ENCODE assay signal across 1 cellular context in the genomic region with DNA sequence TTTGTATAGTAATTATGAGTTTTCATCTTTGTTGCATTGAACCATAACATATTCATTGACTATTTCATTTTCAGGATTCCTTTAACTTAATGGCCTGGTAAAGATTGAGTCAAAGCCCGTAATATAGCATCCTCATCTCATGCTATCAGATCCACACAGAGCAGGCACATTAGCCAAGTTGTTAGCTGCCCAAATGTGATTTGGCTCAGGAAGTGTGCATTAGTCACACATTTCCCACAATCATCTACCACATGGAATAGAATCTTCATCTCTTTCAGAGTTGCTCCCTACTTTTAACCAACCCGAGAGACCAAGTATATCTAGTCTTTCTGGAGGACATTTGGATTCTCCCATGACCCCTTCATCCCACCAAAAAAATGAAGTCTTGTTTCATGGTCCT.
TF ChIP-seq lines count a peak whose summit lies in the region.

No MANE protein-coding gene starts in this region.

TF ChIP-seq in HepG2, 621 proteins besides CTCF, POLR2A, EP300 and RAD21:
- TF ChIP-seq MTF1 (CRISPR knock-in tag; IDR thresholded peaks at IDR 0.05) (no peak), ZNF263 (CRISPR knock-in tag; IDR thresholded peaks at IDR 0.05) (no peak), MEIS1 (CRISPR knock-in tag; IDR thresholded peaks at IDR 0.05; ENCODE audit: borderline replicate concordance) (no peak), ZNF761 (CRISPR knock-in tag; conservative IDR thresholded peaks at IDR 0.05) (no peak), ZNF629 (CRISPR knock-in tag; conservative IDR thresholded peaks at IDR 0.05) (no peak)
- TF ChIP-seq, protein P1, sequence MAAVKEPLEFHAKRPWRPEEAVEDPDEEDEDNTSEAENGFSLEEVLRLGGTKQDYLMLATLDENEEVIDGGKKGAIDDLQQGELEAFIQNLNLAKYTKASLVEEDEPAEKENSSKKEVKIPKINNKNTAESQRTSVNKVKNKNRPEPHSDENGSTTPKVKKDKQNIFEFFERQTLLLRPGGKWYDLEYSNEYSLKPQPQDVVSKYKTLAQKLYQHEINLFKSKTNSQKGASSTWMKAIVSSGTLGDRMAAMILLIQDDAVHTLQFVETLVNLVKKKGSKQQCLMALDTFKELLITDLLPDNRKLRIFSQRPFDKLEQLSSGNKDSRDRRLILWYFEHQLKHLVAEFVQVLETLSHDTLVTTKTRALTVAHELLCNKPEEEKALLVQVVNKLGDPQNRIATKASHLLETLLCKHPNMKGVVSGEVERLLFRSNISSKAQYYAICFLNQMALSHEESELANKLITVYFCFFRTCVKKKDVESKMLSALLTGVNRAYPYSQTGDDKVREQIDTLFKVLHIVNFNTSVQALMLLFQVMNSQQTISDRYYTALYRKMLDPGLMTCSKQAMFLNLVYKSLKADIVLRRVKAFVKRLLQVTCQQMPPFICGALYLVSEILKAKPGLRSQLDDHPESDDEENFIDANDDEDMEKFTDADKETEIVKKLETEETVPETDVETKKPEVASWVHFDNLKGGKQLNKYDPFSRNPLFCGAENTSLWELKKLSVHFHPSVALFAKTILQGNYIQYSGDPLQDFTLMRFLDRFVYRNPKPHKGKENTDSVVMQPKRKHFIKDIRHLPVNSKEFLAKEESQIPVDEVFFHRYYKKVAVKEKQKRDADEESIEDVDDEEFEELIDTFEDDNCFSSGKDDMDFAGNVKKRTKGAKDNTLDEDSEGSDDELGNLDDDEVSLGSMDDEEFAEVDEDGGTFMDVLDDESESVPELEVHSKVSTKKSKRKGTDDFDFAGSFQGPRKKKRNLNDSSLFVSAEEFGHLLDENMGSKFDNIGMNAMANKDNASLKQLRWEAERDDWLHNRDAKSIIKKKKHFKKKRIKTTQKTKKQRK (IDR thresholded peaks at IDR 0.05; ENCODE audit: low read length), result no peak
- TF ChIP-seq, protein P2, sequence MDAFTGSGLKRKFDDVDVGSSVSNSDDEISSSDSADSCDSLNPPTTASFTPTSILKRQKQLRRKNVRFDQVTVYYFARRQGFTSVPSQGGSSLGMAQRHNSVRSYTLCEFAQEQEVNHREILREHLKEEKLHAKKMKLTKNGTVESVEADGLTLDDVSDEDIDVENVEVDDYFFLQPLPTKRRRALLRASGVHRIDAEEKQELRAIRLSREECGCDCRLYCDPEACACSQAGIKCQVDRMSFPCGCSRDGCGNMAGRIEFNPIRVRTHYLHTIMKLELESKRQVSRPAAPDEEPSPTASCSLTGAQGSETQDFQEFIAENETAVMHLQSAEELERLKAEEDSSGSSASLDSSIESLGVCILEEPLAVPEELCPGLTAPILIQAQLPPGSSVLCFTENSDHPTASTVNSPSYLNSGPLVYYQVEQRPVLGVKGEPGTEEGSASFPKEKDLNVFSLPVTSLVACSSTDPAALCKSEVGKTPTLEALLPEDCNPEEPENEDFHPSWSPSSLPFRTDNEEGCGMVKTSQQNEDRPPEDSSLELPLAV (CRISPR knock-in tag; conservative IDR thresholded peaks at IDR 0.05; ENCODE audit: low read depth), result no peak
- TF ChIP-seq, protein P3, sequence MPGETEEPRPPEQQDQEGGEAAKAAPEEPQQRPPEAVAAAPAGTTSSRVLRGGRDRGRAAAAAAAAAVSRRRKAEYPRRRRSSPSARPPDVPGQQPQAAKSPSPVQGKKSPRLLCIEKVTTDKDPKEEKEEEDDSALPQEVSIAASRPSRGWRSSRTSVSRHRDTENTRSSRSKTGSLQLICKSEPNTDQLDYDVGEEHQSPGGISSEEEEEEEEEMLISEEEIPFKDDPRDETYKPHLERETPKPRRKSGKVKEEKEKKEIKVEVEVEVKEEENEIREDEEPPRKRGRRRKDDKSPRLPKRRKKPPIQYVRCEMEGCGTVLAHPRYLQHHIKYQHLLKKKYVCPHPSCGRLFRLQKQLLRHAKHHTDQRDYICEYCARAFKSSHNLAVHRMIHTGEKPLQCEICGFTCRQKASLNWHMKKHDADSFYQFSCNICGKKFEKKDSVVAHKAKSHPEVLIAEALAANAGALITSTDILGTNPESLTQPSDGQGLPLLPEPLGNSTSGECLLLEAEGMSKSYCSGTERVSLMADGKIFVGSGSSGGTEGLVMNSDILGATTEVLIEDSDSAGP (CRISPR knock-in tag; IDR thresholded peaks at IDR 0.05; ENCODE audit: borderline replicate concordance), result no peak
- TF ChIP-seq, protein P4, sequence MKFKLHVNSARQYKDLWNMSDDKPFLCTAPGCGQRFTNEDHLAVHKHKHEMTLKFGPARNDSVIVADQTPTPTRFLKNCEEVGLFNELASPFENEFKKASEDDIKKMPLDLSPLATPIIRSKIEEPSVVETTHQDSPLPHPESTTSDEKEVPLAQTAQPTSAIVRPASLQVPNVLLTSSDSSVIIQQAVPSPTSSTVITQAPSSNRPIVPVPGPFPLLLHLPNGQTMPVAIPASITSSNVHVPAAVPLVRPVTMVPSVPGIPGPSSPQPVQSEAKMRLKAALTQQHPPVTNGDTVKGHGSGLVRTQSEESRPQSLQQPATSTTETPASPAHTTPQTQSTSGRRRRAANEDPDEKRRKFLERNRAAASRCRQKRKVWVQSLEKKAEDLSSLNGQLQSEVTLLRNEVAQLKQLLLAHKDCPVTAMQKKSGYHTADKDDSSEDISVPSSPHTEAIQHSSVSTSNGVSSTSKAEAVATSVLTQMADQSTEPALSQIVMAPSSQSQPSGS (CRISPR knock-in tag; IDR thresholded peaks at IDR 0.05), result no peak
- TF ChIP-seq, protein P5, sequence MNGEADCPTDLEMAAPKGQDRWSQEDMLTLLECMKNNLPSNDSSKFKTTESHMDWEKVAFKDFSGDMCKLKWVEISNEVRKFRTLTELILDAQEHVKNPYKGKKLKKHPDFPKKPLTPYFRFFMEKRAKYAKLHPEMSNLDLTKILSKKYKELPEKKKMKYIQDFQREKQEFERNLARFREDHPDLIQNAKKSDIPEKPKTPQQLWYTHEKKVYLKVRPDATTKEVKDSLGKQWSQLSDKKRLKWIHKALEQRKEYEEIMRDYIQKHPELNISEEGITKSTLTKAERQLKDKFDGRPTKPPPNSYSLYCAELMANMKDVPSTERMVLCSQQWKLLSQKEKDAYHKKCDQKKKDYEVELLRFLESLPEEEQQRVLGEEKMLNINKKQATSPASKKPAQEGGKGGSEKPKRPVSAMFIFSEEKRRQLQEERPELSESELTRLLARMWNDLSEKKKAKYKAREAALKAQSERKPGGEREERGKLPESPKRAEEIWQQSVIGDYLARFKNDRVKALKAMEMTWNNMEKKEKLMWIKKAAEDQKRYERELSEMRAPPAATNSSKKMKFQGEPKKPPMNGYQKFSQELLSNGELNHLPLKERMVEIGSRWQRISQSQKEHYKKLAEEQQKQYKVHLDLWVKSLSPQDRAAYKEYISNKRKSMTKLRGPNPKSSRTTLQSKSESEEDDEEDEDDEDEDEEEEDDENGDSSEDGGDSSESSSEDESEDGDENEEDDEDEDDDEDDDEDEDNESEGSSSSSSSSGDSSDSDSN (CRISPR knock-in tag; IDR thresholded peaks at IDR 0.05), result no peak
- TF ChIP-seq, protein P6, sequence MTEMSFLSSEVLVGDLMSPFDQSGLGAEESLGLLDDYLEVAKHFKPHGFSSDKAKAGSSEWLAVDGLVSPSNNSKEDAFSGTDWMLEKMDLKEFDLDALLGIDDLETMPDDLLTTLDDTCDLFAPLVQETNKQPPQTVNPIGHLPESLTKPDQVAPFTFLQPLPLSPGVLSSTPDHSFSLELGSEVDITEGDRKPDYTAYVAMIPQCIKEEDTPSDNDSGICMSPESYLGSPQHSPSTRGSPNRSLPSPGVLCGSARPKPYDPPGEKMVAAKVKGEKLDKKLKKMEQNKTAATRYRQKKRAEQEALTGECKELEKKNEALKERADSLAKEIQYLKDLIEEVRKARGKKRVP (CRISPR knock-in tag; IDR thresholded peaks at IDR 0.05), result no peak
